ENCODE assay signal across 1 cellular context in genomic region chr2:156933580-156934225, GRCh38.
TF ChIP-seq lines count a peak whose summit lies in the region.

No MANE protein-coding gene starts in this region.

TF ChIP-seq in Ishikawa, 13 proteins besides CTCF, POLR2A, EP300 and RAD21 (continued from another document):
- TF ChIP-seq REST (IDR thresholded peaks at IDR 0.05; ENCODE audit: low read depth) = no peak
- TF ChIP-seq MAX (IDR thresholded peaks at IDR 0.05) = 0 out of 2 replicates have a peak, but pooled peaks have one; percentile 29
- no peak for TF ChIP-seq CREB1 (IDR thresholded peaks at IDR 0.05; ENCODE audit: low read depth)
- TF ChIP-seq TCF12 (IDR thresholded peaks at IDR 0.05; ENCODE audit: low read depth) = 0 out of 2 replicates have a peak, but pooled peaks have one; percentile 35
- no peak for TF ChIP-seq ZBTB7A (IDR thresholded peaks at IDR 0.05; ENCODE audit: low read depth)
TF ChIP-seq in Ishikawa: peak in this region for 4.
